Comparison of ENCODE assay signal across 1 cellular context in genomic region chr22:27667121-27667843, GRCh38.
TF ChIP-seq lines count a peak whose summit lies in the region.

No MANE protein-coding gene starts in this region.

TF ChIP-seq in HEK293, 187 proteins besides CTCF, POLR2A, EP300 and RAD21 (continued from another document and continues in another):
- TF ChIP-seq ZBTB10 (tag by site-specific recombination; IDR thresholded peaks at IDR 0.05), result no peak
- no peak for TF ChIP-seq ZNF202 (tag by site-specific recombination; IDR thresholded peaks at IDR 0.05; ENCODE audit: borderline replicate concordance)
- TF ChIP-seq ZNF785 (tag by site-specific recombination; IDR thresholded peaks at IDR 0.05), result no peak
- TF ChIP-seq ZNF24 (tag by site-specific recombination; IDR thresholded peaks at IDR 0.05), result no peak
- no peak for TF ChIP-seq MZF1 (tag by site-specific recombination; IDR thresholded peaks at IDR 0.05; ENCODE audit: borderline replicate concordance)
- no peak for TF ChIP-seq ZNF426 (tag by site-specific recombination; IDR thresholded peaks at IDR 0.05)
- TF ChIP-seq ZNF302 (tag by site-specific recombination; IDR thresholded peaks at IDR 0.05; ENCODE audit: low read depth), result no peak
- TF ChIP-seq ZNF214 (tag by site-specific recombination; IDR thresholded peaks at IDR 0.05; ENCODE audit: borderline replicate concordance), result no peak
- TF ChIP-seq ZSCAN18 (tag by site-specific recombination; IDR thresholded peaks at IDR 0.05), result no peak
- TF ChIP-seq ZNF776 (tag by site-specific recombination; IDR thresholded peaks at IDR 0.05; ENCODE audit: borderline replicate concordance), result no peak
- no peak for TF ChIP-seq GLI4 (tag by site-specific recombination; IDR thresholded peaks at IDR 0.05)
- no peak for TF ChIP-seq ZNF132 (tag by site-specific recombination; IDR thresholded peaks at IDR 0.05; ENCODE audit: borderline replicate concordance)
- TF ChIP-seq ZFP41 (tag by site-specific recombination; IDR thresholded peaks at IDR 0.05; ENCODE audit: borderline replicate concordance), result no peak
- TF ChIP-seq KLF8 (tag by site-specific recombination; IDR thresholded peaks at IDR 0.05), result no peak
- TF ChIP-seq ZNF571 (tag by site-specific recombination; IDR thresholded peaks at IDR 0.05), result no peak
- no peak for TF ChIP-seq ZNF529 (tag by site-specific recombination; IDR thresholded peaks at IDR 0.05; ENCODE audit: insufficient replicate concordance)
- TF ChIP-seq ZNF155 (tag by site-specific recombination; IDR thresholded peaks at IDR 0.05), result no peak
- TF ChIP-seq ZNF660 (tag by site-specific recombination; IDR thresholded peaks at IDR 0.05), result no peak
- peak; percentile 45 for TF ChIP-seq PRDM4 (tag by site-specific recombination; IDR thresholded peaks at IDR 0.05)
- TF ChIP-seq YY2 (tag by site-specific recombination; IDR thresholded peaks at IDR 0.05), result no peak
- no peak for TF ChIP-seq ZFP69B (tag by site-specific recombination; IDR thresholded peaks at IDR 0.05)
- TF ChIP-seq EGR2 (tag by site-specific recombination; IDR thresholded peaks at IDR 0.05; ENCODE audit: low read depth), result peak; percentile 95
- TF ChIP-seq ZNF354C (tag by site-specific recombination; IDR thresholded peaks at IDR 0.05; ENCODE audit: borderline replicate concordance, low read depth), result no peak
- TF ChIP-seq ZNF174 (tag by site-specific recombination; IDR thresholded peaks at IDR 0.05), result no peak
- TF ChIP-seq ZBTB44 (tag by site-specific recombination; IDR thresholded peaks at IDR 0.05), result no peak
- no peak for TF ChIP-seq ZSCAN4 (tag by site-specific recombination; IDR thresholded peaks at IDR 0.05)
- TF ChIP-seq TCF7L2 (IDR thresholded peaks at IDR 0.05; ENCODE audit: borderline replicate concordance, low read depth, low read length), result no peak
- no peak for TF ChIP-seq ZNF777 (tag by site-specific recombination; IDR thresholded peaks at IDR 0.05; ENCODE audit: borderline replicate concordance)
- TF ChIP-seq BCL11B (tag by site-specific recombination; IDR thresholded peaks at IDR 0.05; ENCODE audit: low read depth), result no peak
- no peak for TF ChIP-seq ZNF596 (tag by site-specific recombination; IDR thresholded peaks at IDR 0.05)
- TF ChIP-seq ZNF146 (tag by site-specific recombination; IDR thresholded peaks at IDR 0.05), result no peak
- TF ChIP-seq ZNF549 (tag by site-specific recombination; IDR thresholded peaks at IDR 0.05), result no peak
- no peak for TF ChIP-seq ZNF837 (tag by site-specific recombination; IDR thresholded peaks at IDR 0.05)
- TF ChIP-seq ZNF394 (tag by site-specific recombination; IDR thresholded peaks at IDR 0.05; ENCODE audit: borderline replicate concordance), result no peak
- no peak for TF ChIP-seq ZNF747 (tag by site-specific recombination; IDR thresholded peaks at IDR 0.05)
- TF ChIP-seq ELK4 (IDR thresholded peaks at IDR 0.05; ENCODE audit: borderline replicate concordance, low read depth, low read length), result no peak
- no peak for TF ChIP-seq ZSCAN5A (tag by site-specific recombination; IDR thresholded peaks at IDR 0.05)
- no peak for TF ChIP-seq ZNF664 (tag by site-specific recombination; IDR thresholded peaks at IDR 0.05)
- no peak for TF ChIP-seq ZNF555 (tag by site-specific recombination; conservative IDR thresholded peaks at IDR 0.05)
- TF ChIP-seq ZNF433 (tag by site-specific recombination; IDR thresholded peaks at IDR 0.05; ENCODE audit: low read depth), result no peak
- no peak for TF ChIP-seq ZNF416 (tag by site-specific recombination; IDR thresholded peaks at IDR 0.05)
- TF ChIP-seq ZNF704 (tag by site-specific recombination; IDR thresholded peaks at IDR 0.05), result no peak
- no peak for TF ChIP-seq PRDM1 (tag by site-specific recombination; IDR thresholded peaks at IDR 0.05)
- peak; percentile 80 for TF ChIP-seq OSR2 (tag by site-specific recombination; IDR thresholded peaks at IDR 0.05)
- peak; percentile 97 for TF ChIP-seq ZNF449 (tag by site-specific recombination; IDR thresholded peaks at IDR 0.05)
- no peak for TF ChIP-seq RBAK (tag by site-specific recombination; IDR thresholded peaks at IDR 0.05)
- no peak for TF ChIP-seq ZNF501 (tag by site-specific recombination; IDR thresholded peaks at IDR 0.05)
- no peak for TF ChIP-seq SALL2 (tag by site-specific recombination; IDR thresholded peaks at IDR 0.05; ENCODE audit: borderline replicate concordance)
- no peak for TF ChIP-seq ZNF701 (tag by site-specific recombination; IDR thresholded peaks at IDR 0.05)
- TF ChIP-seq ZNF677 (tag by site-specific recombination; IDR thresholded peaks at IDR 0.05), result no peak
- no peak for TF ChIP-seq SP3 (tag by site-specific recombination; IDR thresholded peaks at IDR 0.05)
- no peak for TF ChIP-seq ZNF791 (tag by site-specific recombination; IDR thresholded peaks at IDR 0.05)
- TF ChIP-seq KLF10 (tag by site-specific recombination; IDR thresholded peaks at IDR 0.05), result no peak
- no peak for TF ChIP-seq ZNF658 (tag by site-specific recombination; IDR thresholded peaks at IDR 0.05)
- TF ChIP-seq ZNF645 (tag by site-specific recombination; IDR thresholded peaks at IDR 0.05), result no peak
- no peak for TF ChIP-seq ZNF514 (tag by site-specific recombination; IDR thresholded peaks at IDR 0.05)
- TF ChIP-seq ZNF626 (tag by site-specific recombination; IDR thresholded peaks at IDR 0.05), result no peak
